Comparison of ENCODE assay signal across 8 cellular contexts in the genomic region with DNA sequence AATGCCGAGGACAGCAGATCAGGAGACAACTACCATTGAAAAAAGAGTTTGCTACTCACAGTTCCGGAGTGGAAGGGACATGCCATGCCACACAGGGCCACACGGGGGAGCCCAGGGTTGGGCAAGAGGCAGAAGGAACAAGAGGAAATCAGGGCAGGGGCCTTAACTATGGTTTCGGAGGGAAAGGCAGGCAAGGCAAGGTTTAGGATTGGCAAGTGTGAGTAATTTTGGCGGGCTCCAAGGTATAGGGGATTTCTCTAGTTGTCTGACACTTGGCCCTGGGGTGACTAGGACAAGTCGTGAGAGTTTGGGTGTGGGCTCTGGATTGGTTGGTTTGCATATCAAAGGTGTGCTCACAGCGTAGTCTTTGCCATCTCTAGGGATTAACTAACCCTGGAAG. TPM values are rescaled to one million over a fixed set of nuclear protein-coding genes. Genes with fewer than 3 reads are reported as not detected.
DNase-seq lines count a peak whose midpoint lies in the region; ATAC-seq and TF ChIP-seq lines count a peak whose summit lies in the region.

No MANE protein-coding gene starts in this region.

- no peak overlapping the region for H3K4me3 ChIP-seq in AG10803 (ENCODE audit: low read length)
- no peak overlapping the region for H3K4me3 ChIP-seq in HAP-1
- H3K4me3 ChIP-seq in heart right ventricle: no peak overlapping the region

- H3K36me3 ChIP-seq in HAP-1 (replicated peaks) (no peaks in the 10 kb centered on the region), heart right ventricle (no peaks in the 10 kb centered on the region)

- CTCF ChIA-PET in activated naive CD4-positive, alpha-beta T cell treated with anti-CD3 and anti-CD28 coated beads for 36 hours (lab: Charles Lee): interaction anchor here (0.6 to 1.9 kb wide), 6 partner anchors 10 to 528 kb away, joined by 3 to 6 read pairs (median 4); no protein-coding TSS in a partner anchor

- no peak overlapping the region for H3K27ac ChIP-seq in heart right ventricle

- 55 to 67% methylated on average over 7 of the region's 7 CpGs for WGBS in heart right ventricle, 2 donors

- H3K27me3 ChIP-seq in HAP-1 (ENCODE audit: low read depth) (no peaks in the 10 kb centered on the region), heart right ventricle (peaks cover 0 to 19% (median 3%) of the 10 kb centered on the region in 7 donors)

- H3K4me1 ChIP-seq in HAP-1: no peaks in the 10 kb centered on the region
- no peaks in the 10 kb centered on the region for H3K4me1 ChIP-seq in heart right ventricle

- TF ChIP-seq POLR2A in GM18505 (IDR thresholded peaks at IDR 0.05; ENCODE audit: borderline replicate concordance, extremely low read depth, insufficient read depth, insufficient read length): no peak

- H3K4me3 Mint-ChIP-seq in activated naive CD4-positive, alpha-beta T cell treated with anti-CD3 and anti-CD28 coated beads for 36 hours: no peak overlapping the region

- H3K9me3 ChIP-seq in HAP-1 (peaks cover 3% of the 10 kb centered on the region; the same call in 1 of the 2 replicates), heart right ventricle (peaks cover 0 to 8% (median 0%) of the 10 kb centered on the region in 11 donors)

- no peaks in the 10 kb centered on the region for H3K9me3 Mint-ChIP-seq in activated naive CD4-positive, alpha-beta T cell treated with anti-CD3 and anti-CD28 coated beads for 36 hours

- peak in 3 of 8 donors; percentile 64 to 85 (median 76) for ATAC-seq in heart right ventricle
- ATAC-seq in GM18505 (IDR thresholded peaks at IDR 0.05; ENCODE audit: unreplicated experiment): no peak
- ATAC-seq in HG03520 (IDR thresholded peaks at IDR 0.05; ENCODE audit: unreplicated experiment): no peak

- H3K27ac Mint-ChIP-seq in activated naive CD4-positive, alpha-beta T cell treated with anti-CD3 and anti-CD28 coated beads for 36 hours: no peak overlapping the region

- TF ChIP-seq CTCF in AG10803 (conservative IDR thresholded peaks at IDR 0.05; ENCODE audit: low read length): peak; percentile 95
- TF ChIP-seq CTCF in heart right ventricle (IDR thresholded peaks at IDR 0.05): peak; percentile 38 to 86 (median 57)

- no peaks in the 10 kb centered on the region for H3K27me3 Mint-ChIP-seq in activated naive CD4-positive, alpha-beta T cell treated with anti-CD3 and anti-CD28 coated beads for 36 hours (ENCODE audit: low read depth)

- in situ Hi-C loops in HAP-1 (cut with MboI; ENCODE audit: low sequenced_read_pairs): no loop called here

- H3K4me1 Mint-ChIP-seq in activated naive CD4-positive, alpha-beta T cell treated with anti-CD3 and anti-CD28 coated beads for 36 hours (ENCODE audit: low read depth): peaks cover 5% of the 10 kb centered on the region

- peak; percentile 45 for DNase-seq in AG10803 (ENCODE audit: low read depth)
- DNase-seq in HAP-1 (ENCODE audit: low spot score in 2 of 2): peak; percentile 56 to 84
- peak; percentile 19 for DNase-seq in SHP77 treated with DMSO at 0.1 percent for 48 hours (lab: John Stamatoyannopoulos, UW)
- DNase-seq in activated naive CD4-positive, alpha-beta T cell treated with anti-CD3 and anti-CD28 coated beads for 36 hours: peak; percentile 77
- DNase-seq in heart right ventricle: peak; percentile 41 to 74
- peak; percentile 66 for DNase-seq in stimulated activated CD4-positive, alpha-beta T cell treated with anti-CD3 and anti-CD28 coated beads, Interleukin-12 subunit alpha, Interleukin-12 subunit beta, amount 100 ng/mL, for 4 hours

- H3K36me3 Mint-ChIP-seq in activated naive CD4-positive, alpha-beta T cell treated with anti-CD3 and anti-CD28 coated beads for 36 hours (ENCODE audit: low read depth): no peaks in the 10 kb centered on the region

- intact Hi-C loops in activated naive CD4-positive, alpha-beta T cell treated with anti-CD3 and anti-CD28 coated beads for 36 hours (cut with micrococcal nuclease): loop anchor here (2.0 to 10.0 kb wide), 4 partner anchors 123 to 580 kb away; no protein-coding TSS in a partner anchor
- intact Hi-C loops in heart right ventricle (cut with DNase I): loop anchor here in 8 of 10 donors (1.0 to 10.0 kb wide), 8 partner anchors 290 to 533 kb away; no protein-coding TSS in a partner anchor

RNA-seq across cellular contexts. Expression of a gene that starts 27.0 kb away (rescaled TPM):
- total RNA-seq in activated naive CD4-positive, alpha-beta T cell treated with anti-CD3 and anti-CD28 coated beads for 36 hours: under 1 TPM; 0.31 to 0.47 TPM
- 10 to 100 TPM in 9 of 10 donors, 1 to 10 TPM in 1; 6.2 to 38.7 (median 17.9) TPM for total RNA-seq in heart right ventricle
- 1 to 10 TPM; 3.0 to 4.9 TPM for polyA plus RNA-seq in heart right ventricle

RNA-seq across cellular contexts. Expression of a gene that starts 28.8 kb away (rescaled TPM):
- total RNA-seq in activated naive CD4-positive, alpha-beta T cell treated with anti-CD3 and anti-CD28 coated beads for 36 hours: 10 to 100 TPM; 15.9 to 18.1 TPM
- 10 to 100 TPM in 1 of 10 donors, 1 to 10 TPM in 7, under 1 TPM in 2; 0.66 to 10.1 (median 2.4) TPM for total RNA-seq in heart right ventricle
- 1 to 10 TPM; 1.4 to 2.0 TPM for polyA plus RNA-seq in heart right ventricle

Comparison
In these comparisons a context has a peak if more than half of its experiments do, and no peak if none do; other contexts are left out.
1. DNase-seq: peak in every context shown above with its lines; median percentile 77 in activated naive CD4-positive, alpha-beta T cell treated with anti-CD3 and anti-CD28 coated beads for 36 hours; 70 in HAP-1; 66 in stimulated activated CD4-positive, alpha-beta T cell treated with anti-CD3 and anti-CD28 coated beads, Interleukin-12 subunit alpha, Interleukin-12 subunit beta, amount 100 ng/mL, for 4 hours; 58 in heart right ventricle; 45 in AG10803; 19 in SHP77 treated with DMSO at 0.1 percent for 48 hours.
2. RNA of a gene that starts 27.0 kb away (total RNA-seq): 6.2 to 38.7 TPM in heart right ventricle; 0.31 to 0.47 TPM in activated naive CD4-positive, alpha-beta T cell treated with anti-CD3 and anti-CD28 coated beads for 36 hours; every median in the first group is over 4 times any median in the second.